Comparison of ENCODE assay signal across 21 cellular contexts in genomic region chr11:59427068-59427382, GRCh38. TPM values are rescaled to one million over a fixed set of nuclear protein-coding genes. Genes with fewer than 3 reads are reported as not detected.
DNase-seq lines count a peak whose midpoint lies in the region; ATAC-seq and TF ChIP-seq lines count a peak whose summit lies in the region.
"Had no signal": no experiment of that assay in that cellular context is flagged by ENCODE, and none has a peak within 500 bp of the region (broad histone marks: within the 10 kb centered on the region; RNA-seq: fewer than 3 reads in every experiment).

No MANE protein-coding gene starts in this region.

- H2BK20ac ChIP-seq in H9 (ENCODE audit: low read depth, low read length, poor library complexity, severe bottlenecking) = no peak overlapping the region

- no peak overlapping the region for H2BK5ac ChIP-seq in H9 (ENCODE audit: insufficient read length, low read length)

- CTCF ChIA-PET in RWPE1 (lab: Yijun Ruan, JAX) = no interaction called here

- H4K8ac ChIP-seq in H9 (replicated peaks; ENCODE audit: insufficient read length, low read depth, low read length) = no peak overlapping the region

- H3K4me1 Mint-ChIP-seq in H9 = peaks cover 26 to 28% of the 10 kb centered on the region in 2 experiments
- peaks cover 26% of the 10 kb centered on the region for H3K4me1 Mint-ChIP-seq in progenitor cell of endocrine pancreas (ENCODE audit: low read depth)
- H3K4me1 Mint-ChIP-seq: IgD-negative memory B cell had no signal

- no peak overlapping the region for H3T11ph ChIP-seq in H9 (ENCODE audit: low read length)

- H3K14ac ChIP-seq in H9 (ENCODE audit: insufficient read depth, low read length) = no peak overlapping the region

- H3K23ac ChIP-seq in H9 (ENCODE audit: insufficient read length, low read depth, low read length) = no peak overlapping the region

- no peaks in the 10 kb centered on the region; a peak in 2 of 5 replicates for H3K9me3 Mint-ChIP-seq in H9
- H3K9me3 Mint-ChIP-seq in progenitor cell of endocrine pancreas (ENCODE audit: low read depth) = peaks cover 4% of the 10 kb centered on the region
- H3K9me3 Mint-ChIP-seq: CD4-positive, alpha-beta T cell; IgD-negative memory B cell had no signal

- no peak for TF ChIP-seq CTCF in H9 (conservative IDR thresholded peaks at IDR 0.05)
- no peak for TF ChIP-seq CTCF in RWPE1 (conservative IDR thresholded peaks at IDR 0.05; ENCODE audit: low read depth)
- no peak for TF ChIP-seq CTCF in epithelial cell of esophagus (IDR thresholded peaks at IDR 0.05; ENCODE audit: insufficient read depth, low read depth, low read length, missing control alignments)
- TF ChIP-seq CTCF in progenitor cell of endocrine pancreas (IDR thresholded peaks at IDR 0.05; ENCODE audit: unreplicated experiment) = no peak

- no peak overlapping the region for H3K4me3 ChIP-seq in epithelial cell of esophagus (ENCODE audit: low read length)
- H3K4me3 ChIP-seq: A549, BLaER1 had no signal

- no peak overlapping the region for H4K5ac ChIP-seq in H9 (ENCODE audit: insufficient read length, low read depth, low read length)

- H4K20me1 ChIP-seq in H9 (ENCODE audit: control insufficient read depth, insufficient read depth, insufficient read length) = no peaks in the 10 kb centered on the region
- H4K20me1 ChIP-seq: BLaER1 had no signal

- H4K91ac ChIP-seq in H9 (ENCODE audit: insufficient read length, low read depth, low read length) = no peak overlapping the region

- no peak overlapping the region for H3K4me2 ChIP-seq in H9 (ENCODE audit: insufficient read depth, insufficient read length, low read length)
- H3K4me2 ChIP-seq: A549, BLaER1 had no signal

- ATAC-seq in HG03354 (IDR thresholded peaks at IDR 0.05; ENCODE audit: poor library complexity, severe bottlenecking, unreplicated experiment) = no peak
- no peak for ATAC-seq in GM18873 (IDR thresholded peaks at IDR 0.05; ENCODE audit: low FRiP score, unreplicated experiment)
- ATAC-seq: A549 had no signal

- H3K23me2 ChIP-seq in H9 (ENCODE audit: insufficient read length, low read depth, low read length, poor library complexity, severe bottlenecking) = no peaks in the 10 kb centered on the region

- H2AFZ ChIP-seq in H9 (ENCODE audit: low read length) = no peak overlapping the region

- no peaks in the 10 kb centered on the region for H3K79me1 ChIP-seq in H9 (ENCODE audit: insufficient read depth, low read depth, low read length, poor library complexity, severe bottlenecking)

- H2BK120ac ChIP-seq in H9 (ENCODE audit: low read depth, low read length, poor library complexity, severe bottlenecking) = no peak overlapping the region

- no peak overlapping the region for H3K18ac ChIP-seq in H9 (ENCODE audit: insufficient read length, low read depth, low read length)

- no peaks in the 10 kb centered on the region for H3K27me3 Mint-ChIP-seq in H9 (ENCODE audit: low read depth)
- H3K27me3 Mint-ChIP-seq in progenitor cell of endocrine pancreas = peaks cover 6% of the 10 kb centered on the region
- H3K27me3 Mint-ChIP-seq: IgD-negative memory B cell had no signal

- no peak for DNase-seq in H9
- peak; percentile 11 for DNase-seq in RWPE1 (ENCODE audit: low spot score)
- DNase-seq in epithelial cell of esophagus (ENCODE audit: low read depth) = peak; percentile 14
- no peak for DNase-seq in progenitor cell of endocrine pancreas (ENCODE audit: low spot score, unreplicated experiment)
- no peak for DNase-seq in NCI-H1105 treated with DMSO at 0.1 percent for 48 hours (lab: John Stamatoyannopoulos, UW)
- DNase-seq: CD4-positive, alpha-beta T cell; COR-L47; DMS79; NCI-H187; NCI-H526; OCI-M1; Right ventricle myocardium superior had no signal

- POLR2A ChIA-PET in RWPE1 (lab: Yijun Ruan, JAX; ENCODE audit: low non-redundant PET) = no interaction called here

- H3K79me2 ChIP-seq in H9 (ENCODE audit: insufficient read depth, low read length) = no peaks in the 10 kb centered on the region

- no peak overlapping the region for H3K9ac ChIP-seq in H9 (ENCODE audit: extremely low read depth, insufficient read length, low read length)
- H3K9ac ChIP-seq: BLaER1 had no signal

- H3K27me3 ChIP-seq in H9 (ENCODE audit: insufficient read depth, low read length) = no peaks in the 10 kb centered on the region
- H3K27me3 ChIP-seq: BLaER1 had no signal

- no peaks in the 10 kb centered on the region for H3K36me3 Mint-ChIP-seq in H9 (ENCODE audit: insufficient read depth in 1 of 3, low read depth in 3 of 3)
- no peaks in the 10 kb centered on the region for H3K36me3 Mint-ChIP-seq in progenitor cell of endocrine pancreas (ENCODE audit: insufficient read depth)

- H3K27ac ChIP-seq in H9 (ENCODE audit: insufficient read length, low read depth, low read length) (peak overlapping the region; percentile 20), RWPE1 (no peak overlapping the region)
- H3K27ac ChIP-seq: A549, BLaER1 had no signal

- no peak overlapping the region for H2BK12ac ChIP-seq in H9 (ENCODE audit: insufficient read length, low read depth, low read length)

- H3K4ac ChIP-seq in H9 (ENCODE audit: low read depth, low read length) = no peak overlapping the region

- no peaks in the 10 kb centered on the region for H3K9me3 ChIP-seq in H9 (ENCODE audit: control insufficient read depth, low read depth, low read length)
- H3K9me3 ChIP-seq: A549, BLaER1 had no signal

- no peak overlapping the region for H2BK15ac ChIP-seq in H9 (ENCODE audit: low read depth, low read length)

- peaks cover 5% of the 10 kb centered on the region; the same call in 1 of the 2 replicates for H3K4me1 ChIP-seq in H9 (ENCODE audit: insufficient read depth, low read length)
- H3K4me1 ChIP-seq: A549 had no signal

- no peak overlapping the region; a peak in 1 of 5 replicates for H3K4me3 Mint-ChIP-seq in H9
- no peak overlapping the region for H3K4me3 Mint-ChIP-seq in progenitor cell of endocrine pancreas (ENCODE audit: low read depth)
- H3K4me3 Mint-ChIP-seq: CD4-positive, alpha-beta T cell; IgD-negative memory B cell had no signal

- H3K27ac Mint-ChIP-seq in H9 = peak overlapping the region; percentile 9 to 95 (median 91); a peak in 4 of 7 replicates
- H3K27ac Mint-ChIP-seq in progenitor cell of endocrine pancreas = peak overlapping the region; percentile 82
- H3K27ac Mint-ChIP-seq: CD4-positive, alpha-beta T cell; IgD-negative memory B cell had no signal

- no peak overlapping the region for H2AK5ac ChIP-seq in H9 (ENCODE audit: insufficient read length, low read length)

- no peak overlapping the region for H3K56ac ChIP-seq in H9 (ENCODE audit: insufficient read length, low read depth, low read length)

RNA-seq across cellular contexts. Expression of gene OR5A2, which starts 0.8 kb away (rescaled TPM):
- total RNA-seq in H9 (2021) (not detected in 2 replicates), progenitor cell of endocrine pancreas (not detected in 2 replicates)
- total RNA-seq: CD4-positive, alpha-beta T cell; H7; HT1080; M059J; Right ventricle myocardium superior; SK-MEL-5 had no signal

RNA-seq across cellular contexts. Expression of gene OR5A1, which starts 9.2 kb away (rescaled TPM):
- total RNA-seq in H9 (2021) = not detected in 2 replicates
- total RNA-seq in progenitor cell of endocrine pancreas = not detected in 2 replicates
- total RNA-seq: CD4-positive, alpha-beta T cell; H7; HT1080; M059J; Right ventricle myocardium superior; SK-MEL-5 had no signal

RNA-seq across cellular contexts. Expression of gene OR4D6, which starts 29.7 kb away (rescaled TPM):
- total RNA-seq in H9 (2021) = not detected in 2 replicates
- total RNA-seq in progenitor cell of endocrine pancreas = not detected in 2 replicates
- total RNA-seq: CD4-positive, alpha-beta T cell; H7; HT1080; M059J; Right ventricle myocardium superior; SK-MEL-5 had no signal

RNA-seq across cellular contexts. Expression of gene OR4D10, which starts 46.1 kb away (rescaled TPM):
- total RNA-seq in H9 (2021) (not detected in 2 replicates), progenitor cell of endocrine pancreas (not detected in 2 replicates)
- total RNA-seq: CD4-positive, alpha-beta T cell; H7; HT1080; M059J; Right ventricle myocardium superior; SK-MEL-5 had no signal

Comparison
In these comparisons a context has a peak if more than half of its experiments do, and no peak if none do; other contexts are left out.
1. DNase-seq: peak in RWPE1 (single experiment) and epithelial cell of esophagus (single experiment); none in H9 (single experiment), progenitor cell of endocrine pancreas (single experiment) and NCI-H1105 treated with DMSO at 0.1 percent for 48 hours (single experiment).